Comparison of ENCODE assay signal across 8 cellular contexts in genomic region chr2:70301344-70302194, GRCh38. TPM values are rescaled to one million over a fixed set of nuclear protein-coding genes. Genes with fewer than 3 reads are reported as not detected.
DNase-seq lines count a peak whose midpoint lies in the region; ATAC-seq and TF ChIP-seq lines count a peak whose summit lies in the region.

FAM136A (minus strand) TSS chr2:70302067; CDS start chr2:70302011, 56 bp downstream.

- H3K9ac ChIP-seq in colonic mucosa (ENCODE audit: low read depth in 2 of 2, low read length in 2 of 2) = peak within 1 kb of the TSS; percentile 87 to 97

- H3K27ac ChIP-seq in colonic mucosa = peak within 1 kb of the TSS; percentile 90

- intact Hi-C loops in colonic mucosa (cut with DNase I) = loop anchor here (5.0 kb wide), 2 partner anchors 346 to 389 kb away; no protein-coding TSS in a partner anchor

- H3K27me3 ChIP-seq in colonic mucosa = no peaks in the 10 kb centered on the region

- peaks cover 3% of the 10 kb centered on the region for H3K36me3 ChIP-seq in colonic mucosa

- DNase-seq in AG09319 (ENCODE audit: extremely low read depth, low read depth) (peak; percentile 30), NCI-H446 treated with DMSO at 0.1 percent for 48 hours (lab: John Stamatoyannopoulos, UW) (peak; percentile 43), colonic mucosa (peak; percentile 86), left kidney (ENCODE audit: low read depth, low spot score) (peak; percentile 96)
- DNase-seq in activated CD4-positive, alpha-beta T cell treated with anti-CD3 and anti-CD28 coated beads for 4 hours = peak; percentile 88 to 89
- DNase-seq in stimulated activated CD4-positive, alpha-beta T cell treated with anti-CD3 and anti-CD28 coated beads, Interleukin-1b, Interleukin-23, amount 100 ng/mL, for 48 hours = peak; percentile 87

- peak within 1 kb of the TSS; percentile 97 for H3K4me3 ChIP-seq in colonic mucosa

- H3K9me3 ChIP-seq in colonic mucosa = no peaks in the 10 kb centered on the region

- ATAC-seq in GM18907 (IDR thresholded peaks at IDR 0.05; ENCODE audit: unreplicated experiment) (peak; percentile 77), HG03159 (IDR thresholded peaks at IDR 0.05; ENCODE audit: unreplicated experiment) (peak; percentile 80)

- peaks cover 4% of the 10 kb centered on the region for H3K4me1 ChIP-seq in colonic mucosa

- TF ChIP-seq CTCF in AG09319 (IDR thresholded peaks at IDR 0.05; ENCODE audit: low read depth, low read length) = peak; percentile 72
- peak; percentile 97 for TF ChIP-seq CTCF in colonic mucosa (IDR thresholded peaks at IDR 0.05)

RNA-seq across cellular contexts. Expression of gene FAM136A, which starts in this region (rescaled TPM):
- total RNA-seq in colonic mucosa = 10 to 100 TPM; 44.0 to 48.4 TPM

Comparison
In these comparisons a context has a peak if more than half of its experiments do, and no peak if none do; other contexts are left out.
1. Peak in every context shown above with its lines: DNase-seq, ATAC-seq, H3K4me3 ChIP-seq and H3K27ac ChIP-seq.
2. DNase-seq: peak in every context shown above with its lines; median percentile 96 in left kidney; 88 in activated CD4-positive, alpha-beta T cell treated with anti-CD3 and anti-CD28 coated beads for 4 hours; 87 in stimulated activated CD4-positive, alpha-beta T cell treated with anti-CD3 and anti-CD28 coated beads, Interleukin-1b, Interleukin-23, amount 100 ng/mL, for 48 hours; 86 in colonic mucosa; 43 in NCI-H446 treated with DMSO at 0.1 percent for 48 hours; 30 in AG09319.